8 cellular contexts compared by ENCODE assay signal in the genomic region with DNA sequence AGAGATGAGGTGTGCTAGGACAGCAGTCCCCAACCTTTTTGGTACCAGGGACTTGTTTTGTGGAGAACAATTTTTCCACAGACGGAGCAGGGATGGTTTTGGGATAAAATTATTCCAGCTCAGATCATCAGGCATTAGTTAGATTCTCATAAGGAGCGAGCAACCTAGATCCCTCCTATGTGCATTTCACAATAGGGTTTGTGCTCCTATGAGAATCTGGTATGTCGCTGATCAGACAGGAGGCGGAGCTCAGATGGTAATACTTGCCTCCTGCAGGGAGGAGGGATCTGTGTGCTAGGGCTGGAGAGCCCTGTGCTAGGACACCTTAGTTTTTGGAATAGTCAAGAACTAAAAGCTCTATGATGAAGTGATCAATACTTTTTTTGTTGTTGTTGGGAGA. TPM values are rescaled to one million over a fixed set of nuclear protein-coding genes. Genes with fewer than 3 reads are reported as not detected.
DNase-seq lines count a peak whose midpoint lies in the region; ATAC-seq, FAIRE-seq and TF ChIP-seq lines count a peak whose summit lies in the region.

No MANE protein-coding gene starts in this region.

- WGBS in thyroid gland, 2 donors, result 75 to 82% methylated on average over 4 of the region's 4 CpGs

- POLR2A ChIA-PET in RWPE1 (lab: Yijun Ruan, JAX; ENCODE audit: low non-redundant PET), result interaction anchor here (0.6 kb wide), 1 partner anchor 1542 kb away, joined by 3 read pairs; no protein-coding TSS in a partner anchor

- TF ChIP-seq CTCF in AG10803 (conservative IDR thresholded peaks at IDR 0.05; ENCODE audit: low read length) (no peak), RWPE1 (conservative IDR thresholded peaks at IDR 0.05; ENCODE audit: low read depth) (no peak), thyroid gland (IDR thresholded peaks at IDR 0.05) (no peak)

- no peaks in the 10 kb centered on the region for H3K27me3 ChIP-seq in thyroid gland

- DNase-seq in AG10803 (ENCODE audit: low read depth), result peak; percentile 73
- DNase-seq in H4 (ENCODE audit: low spot score), result peak; percentile 23
- peak; percentile 63 for DNase-seq in RWPE1 (ENCODE audit: low spot score)
- DNase-seq in erythroblast (lab: John Stamatoyannopoulos, UW), result peak; percentile 41 to 54
- DNase-seq in thyroid gland, result peak; percentile 6 to 14
- DNase-seq in GM12891 (ENCODE audit: insufficient read length, low spot score), result no peak

- H3K9me3 ChIP-seq in thyroid gland, result no peaks in the 10 kb centered on the region

- CTCF ChIA-PET in RWPE1 (lab: Yijun Ruan, JAX), result no interaction called here

- intact Hi-C loops in thyroid gland (cut with DNase I), result no loop called here

- H3K4me3 ChIP-seq in AG10803 (ENCODE audit: low read length), result no peak overlapping the region
- H3K4me3 ChIP-seq in thyroid gland (replicated peaks in 1 of 3), result no peak overlapping the region

- H3K36me3 ChIP-seq in thyroid gland, result no peaks in the 10 kb centered on the region

- TF ChIP-seq POLR2A in erythroblast (IDR thresholded peaks at IDR 0.05; ENCODE audit: low read length), result no peak
- no peak for TF ChIP-seq POLR2A in thyroid gland (IDR thresholded peaks at IDR 0.05)
- no peak for TF ChIP-seq POLR2A in GM12891 (IDR thresholded peaks at IDR 0.05; ENCODE audit: low read depth, low read length)

- H3K27ac ChIP-seq in RWPE1 (no peak overlapping the region), thyroid gland (no peak overlapping the region)

- no peak for FAIRE-seq in GM12891 (lab: Jason Lieb, UNC)

- ATAC-seq in GM19328 (IDR thresholded peaks at IDR 0.05; ENCODE audit: unreplicated experiment) (no peak), GM19397 (IDR thresholded peaks at IDR 0.05; ENCODE audit: unreplicated experiment) (no peak)

- H3K4me1 ChIP-seq in thyroid gland, result peaks cover 10 to 16% of the 10 kb centered on the region in 2 donors

TF ChIP-seq in GM12891, 5 proteins besides CTCF, POLR2A, EP300 and RAD21:
- TF ChIP-seq POLR2AphosphoS5 (IDR thresholded peaks at IDR 0.05; ENCODE audit: low read depth, low read length), result no peak
- TF ChIP-seq SPI1 (IDR thresholded peaks at IDR 0.05; ENCODE audit: low read depth, low read length), result no peak
- TF ChIP-seq POU2F2 (IDR thresholded peaks at IDR 0.05; ENCODE audit: low read depth, low read length), result no peak
- no peak for TF ChIP-seq TAF1 (IDR thresholded peaks at IDR 0.05; ENCODE audit: low read depth, low read length)
- no peak for TF ChIP-seq PAX5 (IDR thresholded peaks at IDR 0.05; ENCODE audit: insufficient read depth, low read length, severe bottlenecking)

RNA-seq across cellular contexts. Expression of gene SMIM13, which starts 2.5 kb away (rescaled TPM):
- total RNA-seq in H4 (2014; rRNA removed; shearing (Covaris generic)), result 9.7 and 13.7 TPM in 2 replicates
- 1 to 10 TPM; 5.3 to 7.8 (median 7.1) TPM for total RNA-seq in thyroid gland
- polyA plus RNA-seq in GM12891 (2012; ENCODE audit: low read depth, missing spikeins), result 2.8 TPM

RNA-seq across cellular contexts. Expression of gene ERVFRD-1, which starts 15.4 kb away (rescaled TPM):
- not detected in 2 replicates for total RNA-seq in H4 (2014; rRNA removed; shearing (Covaris generic))
- total RNA-seq in thyroid gland, result not detected
- 0.06 TPM for polyA plus RNA-seq in GM12891 (2012; ENCODE audit: low read depth, missing spikeins)

RNA-seq across cellular contexts. Expression of gene ELOVL2, which starts 52.0 kb away (rescaled TPM):
- 0.58 and 0.85 TPM in 2 replicates for total RNA-seq in H4 (2014; rRNA removed; shearing (Covaris generic))
- total RNA-seq in thyroid gland, result 1 to 10 TPM in 1 of 4 donors, under 1 TPM in 3; 0.27 to 1.0 (median 0.72) TPM
- polyA plus RNA-seq in GM12891 (2012; ENCODE audit: low read depth, missing spikeins), result not detected
